Comparison of ENCODE assay signal across 10 cellular contexts in the genomic region with DNA sequence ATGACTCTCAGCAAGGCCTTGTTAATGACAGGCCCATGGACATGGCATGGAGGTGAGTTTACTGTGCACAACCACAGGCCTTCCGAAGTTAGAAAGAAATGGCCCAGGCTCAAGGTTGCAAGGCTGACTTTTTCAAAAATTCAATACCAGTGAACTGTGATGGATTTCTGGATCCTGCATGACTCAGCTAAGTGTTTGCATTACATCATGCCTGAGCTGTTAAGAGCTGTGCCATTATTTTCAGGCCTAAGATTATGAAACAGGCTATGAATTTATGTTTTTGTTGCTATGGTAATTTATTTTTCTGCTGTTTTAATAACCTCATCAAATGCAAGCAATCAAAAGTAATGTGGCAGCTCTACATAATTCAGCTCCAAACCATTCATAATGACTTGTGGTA.
DNase-seq lines count a peak whose midpoint lies in the region; ATAC-seq, FAIRE-seq and TF ChIP-seq lines count a peak whose summit lies in the region.
"Had no signal": no experiment of that assay in that cellular context is flagged by ENCODE, and none has a peak within 500 bp of the region (broad histone marks: within the 10 kb centered on the region; RNA-seq: fewer than 3 reads in every experiment).

No MANE protein-coding gene starts in this region.

- intact Hi-C loops in left ventricle myocardium superior (cut with micrococcal nuclease), result no loop called here

- peak overlapping the region; percentile 12 for H3K27ac ChIP-seq in stomach smooth muscle (ENCODE audit: low read length)

- H3K36me3 ChIP-seq in stomach smooth muscle (ENCODE audit: control insufficient read depth in 2 of 2, insufficient read depth in 2 of 2, low read length in 2 of 2), result no peaks in the 10 kb centered on the region

- no peaks in the 10 kb centered on the region for H3K9me3 ChIP-seq in stomach smooth muscle (ENCODE audit: control insufficient read depth in 2 of 2, low read length in 2 of 2)

- FAIRE-seq in H54 (lab: Jason Lieb, UNC), result peak; percentile 36

- no peak for TF ChIP-seq POLR2A in H54 (IDR thresholded peaks at IDR 0.05; ENCODE audit: low read depth, low read length)

- H3K9ac ChIP-seq in stomach smooth muscle (ENCODE audit: low read length in 2 of 2), result no peak overlapping the region

- no peak overlapping the region for H3K4me3 ChIP-seq in stomach smooth muscle (ENCODE audit: low read length in 2 of 2)

- DNase-seq in H54 (ENCODE audit: insufficient read length, low spot score), result no peak
- DNase-seq in SW480 (ENCODE audit: low spot score), result peak; percentile 32
- no peak for DNase-seq in left ventricle myocardium superior
- no peak for DNase-seq in 8988T
- DNase-seq in activated CD8-positive, alpha-beta memory T cell treated with anti-CD3 and anti-CD28 coated beads, Interleukin-2, amount 50 U/mL, for 4 hours, result no peak
- DNase-seq: activated B cell treated with CpG ODN at 0.5 μM for 24 hours; NCI-H1436; stimulated activated CD4-positive, alpha-beta T cell treated with anti-CD3 and anti-CD28 coated beads, Interleukin-4, amount 100 ng/mL, for 24 hours had no signal

- peaks cover 6% of the 10 kb centered on the region for H3K4me1 ChIP-seq in stomach smooth muscle (ENCODE audit: control insufficient read depth, insufficient read depth, low read length)

- ATAC-seq in left ventricle myocardium superior (peak; percentile 83), GM19467 (IDR thresholded peaks at IDR 0.05; ENCODE audit: unreplicated experiment) (no peak)

- no peaks in the 10 kb centered on the region for H3K27me3 ChIP-seq in stomach smooth muscle (ENCODE audit: control insufficient read depth in 1 of 2, insufficient read depth in 2 of 2, low read length in 2 of 2)
